In the genomic region with DNA sequence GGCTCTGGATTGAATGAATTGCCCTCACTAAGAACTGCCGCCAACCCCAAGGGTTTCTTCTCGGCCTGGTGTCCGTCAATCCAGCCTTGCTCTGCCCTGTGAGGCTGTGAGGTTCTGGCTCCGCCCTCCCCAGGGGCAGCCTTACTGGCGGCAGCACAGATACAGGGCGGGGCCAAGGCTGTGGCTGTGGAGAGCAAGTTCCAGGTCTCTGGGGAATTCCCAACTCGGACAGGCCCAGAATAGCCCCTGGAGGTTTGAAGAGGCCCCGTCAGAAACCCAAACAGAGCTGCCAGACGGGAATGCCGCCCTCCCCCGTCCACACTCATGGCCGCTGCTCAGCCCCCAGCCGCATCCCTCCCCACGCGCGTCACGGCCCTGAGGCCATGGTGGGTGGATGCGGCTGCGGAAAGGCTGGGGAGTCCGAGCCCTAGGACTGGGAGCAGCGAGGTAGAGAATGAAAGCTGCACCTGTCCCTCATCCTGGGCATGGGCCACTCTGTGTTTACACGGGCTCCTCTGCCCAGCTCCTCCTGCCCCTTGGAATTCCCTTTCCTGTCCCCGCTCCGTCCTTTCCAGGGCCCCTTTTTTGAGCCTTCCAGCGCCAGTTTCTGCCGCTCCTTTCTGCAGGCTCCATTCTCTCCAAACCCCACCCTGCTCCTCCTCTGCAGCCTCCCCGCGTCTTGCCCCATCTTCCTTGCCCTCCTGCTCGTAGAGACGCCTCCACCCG, we compare ENCODE assay signal across 8 cellular contexts. TPM values are rescaled to one million over a fixed set of nuclear protein-coding genes. Genes with fewer than 3 reads are reported as not detected.
DNase-seq lines count a peak whose midpoint lies in the region; ATAC-seq and TF ChIP-seq lines count a peak whose summit lies in the region.

No MANE protein-coding gene starts in this region.

- H3K4me3 Mint-ChIP-seq in activated CD4-positive, alpha-beta T cell treated with anti-CD3 and anti-CD28 coated beads, Interleukin-2, amount 10 ng/mL, durations not matched to agents 24 days and 14 days, result peak overlapping the region; percentile 89

- H3K4me3 ChIP-seq in liver (ENCODE audit: low read depth in 1 of 3, low read length in 3 of 3), result peak overlapping the region; percentile 38 to 51 (median 46)

- no peaks in the 10 kb centered on the region for H3K27me3 ChIP-seq in liver (ENCODE audit: control insufficient read depth in 4 of 4, insufficient read depth in 4 of 4, low read length in 3 of 4)

- H3K4me1 Mint-ChIP-seq in activated CD4-positive, alpha-beta T cell treated with anti-CD3 and anti-CD28 coated beads, Interleukin-2, amount 10 ng/mL, durations not matched to agents 24 days and 14 days, result peaks cover 63% of the 10 kb centered on the region

- intact Hi-C loops in activated CD4-positive, alpha-beta T cell treated with anti-CD3 and anti-CD28 coated beads, Interleukin-2, amount 10 ng/mL, durations not matched to agents 24 days and 14 days (cut with micrococcal nuclease), result loop anchor here (1.0 to 10.0 kb wide), 3 partner anchors 9 to 243 kb away; partner anchors contain the start of gene MVP

- peak; percentile 89 for DNase-seq in GM04503 (ENCODE audit: low read depth)
- DNase-seq in NCI-H510A (lab: John Stamatoyannopoulos, UW), result peak; percentile 93
- peak; percentile 94 for DNase-seq in activated CD4-positive, alpha-beta T cell treated with anti-CD3 and anti-CD28 coated beads, Interleukin-2, amount 10 ng/mL, durations not matched to agents 24 days and 14 days
- DNase-seq in effector CD4-positive, alpha-beta T cell, result peak; percentile 50
- peak; percentile 72 to 73 for DNase-seq in stimulated activated CD4-positive, alpha-beta T cell treated with anti-CD3 and anti-CD28 coated beads, Interleukin-2, amount 100 ng/mL, for 48 hours

- no peak for TF ChIP-seq CTCF in liver (IDR thresholded peaks at IDR 0.05; ENCODE audit: low read depth, low read length, missing input control)

- peaks cover 6% of the 10 kb centered on the region for H3K27me3 Mint-ChIP-seq in activated CD4-positive, alpha-beta T cell treated with anti-CD3 and anti-CD28 coated beads, Interleukin-2, amount 10 ng/mL, durations not matched to agents 24 days and 14 days

- H3K27ac ChIP-seq in liver (ENCODE audit: low read depth in 1 of 2, low read length in 2 of 2), result peak overlapping the region; percentile 85 to 88

- ATAC-seq in HG03064 (IDR thresholded peaks at IDR 0.05; ENCODE audit: low read depth, unreplicated experiment) (peak; percentile 40), GM21717 (IDR thresholded peaks at IDR 0.05; ENCODE audit: unreplicated experiment) (no peak)

- H3K36me3 Mint-ChIP-seq in activated CD4-positive, alpha-beta T cell treated with anti-CD3 and anti-CD28 coated beads, Interleukin-2, amount 10 ng/mL, durations not matched to agents 24 days and 14 days (ENCODE audit: low read depth), result peaks cover 35% of the 10 kb centered on the region

- under 1% methylated on average over 31 of the region's 31 CpGs for WGBS in liver

- peak; percentile 18 to 60 for TF ChIP-seq RAD21 in liver (IDR thresholded peaks at IDR 0.05)

- peaks cover 18 to 55% (median 33%) of the 10 kb centered on the region in 4 donors for H3K4me1 ChIP-seq in liver (ENCODE audit: control insufficient read depth in 4 of 4, insufficient read depth in 4 of 4, low read length in 3 of 4)

- H3K9me3 Mint-ChIP-seq in activated CD4-positive, alpha-beta T cell treated with anti-CD3 and anti-CD28 coated beads, Interleukin-2, amount 10 ng/mL, durations not matched to agents 24 days and 14 days, result no peaks in the 10 kb centered on the region

- H3K36me3 ChIP-seq in liver (ENCODE audit: control insufficient read depth in 4 of 4, insufficient read depth in 3 of 4, low read depth in 1 of 4, low read length in 3 of 4), result peaks cover 2 to 10% (median 4%) of the 10 kb centered on the region in 4 donors

- peak overlapping the region in 1 of 2 donors; percentile 80 for H3K9ac ChIP-seq in liver (ENCODE audit: low read depth in 1 of 2, low read length in 2 of 2)

- no peaks in the 10 kb centered on the region for H3K9me3 ChIP-seq in liver (ENCODE audit: control insufficient read depth in 4 of 4, low read length in 3 of 4)

- H3K27ac Mint-ChIP-seq in activated CD4-positive, alpha-beta T cell treated with anti-CD3 and anti-CD28 coated beads, Interleukin-2, amount 10 ng/mL, durations not matched to agents 24 days and 14 days, result peak overlapping the region; percentile 86

TF ChIP-seq in liver, 16 proteins besides CTCF, POLR2A, EP300 and RAD21 (continues in another document):
- TF ChIP-seq TAF1 (conservative IDR thresholded peaks at IDR 0.05) (no peak), ZBTB33 (IDR thresholded peaks at IDR 0.05) (no peak), FOXA2 (IDR thresholded peaks at IDR 0.05) (no peak), SP1 (IDR thresholded peaks at IDR 0.05) (peak; percentile 84), GABPA (IDR thresholded peaks at IDR 0.05 in 1 of 2, conservative IDR thresholded peaks at IDR 0.05 in 1 of 2) (no peak), HNF4A (conservative IDR thresholded peaks at IDR 0.05) (peak; percentile 63 to 74), RXRA (IDR thresholded peaks at IDR 0.05) (peak in 1 of 2 donors; percentile 39), NR2F2 (IDR thresholded peaks at IDR 0.05) (no peak), FOXA1 (IDR thresholded peaks at IDR 0.05) (no peak), YY1 (IDR thresholded peaks at IDR 0.05) (peak; percentile 87), JUND (IDR thresholded peaks at IDR 0.05) (peak in 1 of 2 donors; percentile 50), ATF3 (IDR thresholded peaks at IDR 0.05) (no peak)
- TF ChIP-seq, protein P1, sequence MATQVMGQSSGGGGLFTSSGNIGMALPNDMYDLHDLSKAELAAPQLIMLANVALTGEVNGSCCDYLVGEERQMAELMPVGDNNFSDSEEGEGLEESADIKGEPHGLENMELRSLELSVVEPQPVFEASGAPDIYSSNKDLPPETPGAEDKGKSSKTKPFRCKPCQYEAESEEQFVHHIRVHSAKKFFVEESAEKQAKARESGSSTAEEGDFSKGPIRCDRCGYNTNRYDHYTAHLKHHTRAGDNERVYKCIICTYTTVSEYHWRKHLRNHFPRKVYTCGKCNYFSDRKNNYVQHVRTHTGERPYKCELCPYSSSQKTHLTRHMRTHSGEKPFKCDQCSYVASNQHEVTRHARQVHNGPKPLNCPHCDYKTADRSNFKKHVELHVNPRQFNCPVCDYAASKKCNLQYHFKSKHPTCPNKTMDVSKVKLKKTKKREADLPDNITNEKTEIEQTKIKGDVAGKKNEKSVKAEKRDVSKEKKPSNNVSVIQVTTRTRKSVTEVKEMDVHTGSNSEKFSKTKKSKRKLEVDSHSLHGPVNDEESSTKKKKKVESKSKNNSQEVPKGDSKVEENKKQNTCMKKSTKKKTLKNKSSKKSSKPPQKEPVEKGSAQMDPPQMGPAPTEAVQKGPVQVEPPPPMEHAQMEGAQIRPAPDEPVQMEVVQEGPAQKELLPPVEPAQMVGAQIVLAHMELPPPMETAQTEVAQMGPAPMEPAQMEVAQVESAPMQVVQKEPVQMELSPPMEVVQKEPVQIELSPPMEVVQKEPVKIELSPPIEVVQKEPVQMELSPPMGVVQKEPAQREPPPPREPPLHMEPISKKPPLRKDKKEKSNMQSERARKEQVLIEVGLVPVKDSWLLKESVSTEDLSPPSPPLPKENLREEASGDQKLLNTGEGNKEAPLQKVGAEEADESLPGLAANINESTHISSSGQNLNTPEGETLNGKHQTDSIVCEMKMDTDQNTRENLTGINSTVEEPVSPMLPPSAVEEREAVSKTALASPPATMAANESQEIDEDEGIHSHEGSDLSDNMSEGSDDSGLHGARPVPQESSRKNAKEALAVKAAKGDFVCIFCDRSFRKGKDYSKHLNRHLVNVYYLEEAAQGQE (IDR thresholded peaks at IDR 0.05), result peak; percentile 62
- TF ChIP-seq, protein P2, sequence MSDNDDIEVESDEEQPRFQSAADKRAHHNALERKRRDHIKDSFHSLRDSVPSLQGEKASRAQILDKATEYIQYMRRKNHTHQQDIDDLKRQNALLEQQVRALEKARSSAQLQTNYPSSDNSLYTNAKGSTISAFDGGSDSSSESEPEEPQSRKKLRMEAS (IDR thresholded peaks at IDR 0.05), result no peak

RNA-seq across cellular contexts. Expression of gene PRRT2, which starts 0.7 kb away (rescaled TPM):
- 1.6 and 1.7 TPM in 2 replicates for total RNA-seq in activated CD4-positive, alpha-beta T cell treated with anti-CD3 and anti-CD28 coated beads, Interleukin-2, amount 10 ng/mL, durations not matched to agents 24 days and 14 days
- under 1 TPM; 0.09 to 0.59 TPM for total RNA-seq in liver
- under 1 TPM; 0.16 to 0.28 TPM for polyA plus RNA-seq in liver

RNA-seq across cellular contexts. Expression of gene PAGR1, which starts 4.6 kb away (rescaled TPM):
- 25.8 and 27.0 TPM in 2 replicates for total RNA-seq in activated CD4-positive, alpha-beta T cell treated with anti-CD3 and anti-CD28 coated beads, Interleukin-2, amount 10 ng/mL, durations not matched to agents 24 days and 14 days
- total RNA-seq in liver, result 10 to 100 TPM; 11.1 to 16.9 TPM
- polyA plus RNA-seq in liver, result 10 to 100 TPM in 1 of 2 donors, 1 to 10 TPM in 1; 7.3 to 18.7 TPM

RNA-seq across cellular contexts. Expression of gene MAZ, which starts 5.0 kb away (rescaled TPM):
- total RNA-seq in activated CD4-positive, alpha-beta T cell treated with anti-CD3 and anti-CD28 coated beads, Interleukin-2, amount 10 ng/mL, durations not matched to agents 24 days and 14 days, result 378 and 380 TPM in 2 replicates
- total RNA-seq in liver, result 100 to 1,000 TPM in 1 of 2 donors, 10 to 100 TPM in 1; 28.4 to 272 TPM
- 10 to 100 TPM; 16.0 to 61.7 TPM for polyA plus RNA-seq in liver

RNA-seq across cellular contexts. Expression of gene MVP, which starts 8.9 kb away (rescaled TPM):
- 116 and 122 TPM in 2 replicates for total RNA-seq in activated CD4-positive, alpha-beta T cell treated with anti-CD3 and anti-CD28 coated beads, Interleukin-2, amount 10 ng/mL, durations not matched to agents 24 days and 14 days
- total RNA-seq in liver, result 10 to 100 TPM; 30.7 to 78.4 TPM
- 10 to 100 TPM; 40.1 to 61.4 TPM for polyA plus RNA-seq in liver

RNA-seq across cellular contexts. Expression of gene KIF22, which starts 20.8 kb away (rescaled TPM):
- 132 TPM in 2 replicates for total RNA-seq in activated CD4-positive, alpha-beta T cell treated with anti-CD3 and anti-CD28 coated beads, Interleukin-2, amount 10 ng/mL, durations not matched to agents 24 days and 14 days
- total RNA-seq in liver, result 10 to 100 TPM; 15.0 to 80.1 TPM
- 10 to 100 TPM; 39.9 to 58.7 TPM for polyA plus RNA-seq in liver
